ENCODE assay signal across 8 cellular contexts in genomic region chr14:81435578-81436295, GRCh38. TPM values are rescaled to one million over a fixed set of nuclear protein-coding genes. Genes with fewer than 3 reads are reported as not detected.
DNase-seq lines count a peak whose midpoint lies in the region; ATAC-seq and TF ChIP-seq lines count a peak whose summit lies in the region.

No MANE protein-coding gene starts in this region.

- peak overlapping the region; percentile 80 for H3K4me3 Mint-ChIP-seq in activated T-helper 17 cell treated with anti-CD3 and anti-CD28 coated beads, Interleukin-2, amount 50 U/mL, for 72 hours
- peak overlapping the region; percentile 75 to 94 (median 88) for H3K4me3 Mint-ChIP-seq in naive thymus-derived CD4-positive, alpha-beta T cell

- H3K9me3 Mint-ChIP-seq in activated T-helper 17 cell treated with anti-CD3 and anti-CD28 coated beads, Interleukin-2, amount 50 U/mL, for 72 hours: no peaks in the 10 kb centered on the region
- H3K9me3 Mint-ChIP-seq in naive thymus-derived CD4-positive, alpha-beta T cell: peaks cover 0 to 5% (median 0%) of the 10 kb centered on the region in 11 donors

- ATAC-seq in HG03025 (IDR thresholded peaks at IDR 0.05; ENCODE audit: low FRiP score, unreplicated experiment): peak; percentile 29
- peak; percentile 40 for ATAC-seq in activated T-helper 17 cell treated with anti-CD3 and anti-CD28 coated beads, Interleukin-2, amount 50 U/mL, for 72 hours (replicated peaks)
- ATAC-seq in naive thymus-derived CD4-positive, alpha-beta T cell: peak; percentile 49

- CTCF ChIA-PET in naive thymus-derived CD4-positive, alpha-beta T cell (lab: Charles Lee): no interaction called here

- H3K4me1 Mint-ChIP-seq in activated T-helper 17 cell treated with anti-CD3 and anti-CD28 coated beads, Interleukin-2, amount 50 U/mL, for 72 hours: peaks cover 12% of the 10 kb centered on the region
- H3K4me1 Mint-ChIP-seq in naive thymus-derived CD4-positive, alpha-beta T cell: peaks cover 6 to 16% (median 15%) of the 10 kb centered on the region in 7 donors

- POLR2A ChIA-PET in naive thymus-derived CD4-positive, alpha-beta T cell (lab: Charles Lee): no interaction called here

- H3K36me3 ChIP-seq in naive thymus-derived CD4-positive, alpha-beta T cell (ENCODE audit: control insufficient read depth in 2 of 3, insufficient read depth in 3 of 3, low read length in 3 of 3): no peaks in the 10 kb centered on the region
- no peaks in the 10 kb centered on the region for H3K36me3 ChIP-seq in vagina

- intact Hi-C loops in naive thymus-derived CD4-positive, alpha-beta T cell (cut with micrococcal nuclease): loop anchor here in 1 of 2 donors (1.0 kb wide), 1 partner anchor 265 kb away; no protein-coding TSS in a partner anchor
- intact Hi-C loops in vagina (cut with DNase I): no loop called here

- peaks cover 7% of the 10 kb centered on the region in 2 donors for H3K4me1 ChIP-seq in naive thymus-derived CD4-positive, alpha-beta T cell (ENCODE audit: control insufficient read depth in 2 of 2, insufficient read depth in 2 of 2, low read length in 2 of 2)
- peaks cover 6% of the 10 kb centered on the region for H3K4me1 ChIP-seq in vagina

- no peaks in the 10 kb centered on the region for H3K36me3 Mint-ChIP-seq in activated T-helper 17 cell treated with anti-CD3 and anti-CD28 coated beads, Interleukin-2, amount 50 U/mL, for 72 hours (ENCODE audit: low read depth)
- peaks cover 0 to 4% (median 0%) of the 10 kb centered on the region in 5 donors for H3K36me3 Mint-ChIP-seq in naive thymus-derived CD4-positive, alpha-beta T cell

- TF ChIP-seq CTCF in fibroblast of the aortic adventitia (IDR thresholded peaks at IDR 0.05; ENCODE audit: insufficient read depth, low read length) (no peak), vagina (IDR thresholded peaks at IDR 0.05) (no peak)

- peaks cover 7 to 23% of the 10 kb centered on the region in 2 donors for H3K27me3 ChIP-seq in naive thymus-derived CD4-positive, alpha-beta T cell (ENCODE audit: control insufficient read depth in 2 of 2, insufficient read depth in 2 of 2, low read length in 2 of 2)
- H3K27me3 ChIP-seq in vagina: no peaks in the 10 kb centered on the region

- peaks cover 66% of the 10 kb centered on the region for H3K27me3 Mint-ChIP-seq in activated T-helper 17 cell treated with anti-CD3 and anti-CD28 coated beads, Interleukin-2, amount 50 U/mL, for 72 hours
- H3K27me3 Mint-ChIP-seq in naive thymus-derived CD4-positive, alpha-beta T cell: peaks cover 68 to 77% (median 74%) of the 10 kb centered on the region in 5 donors

- TF ChIP-seq POLR2A in vagina (IDR thresholded peaks at IDR 0.05): no peak

- no peaks in the 10 kb centered on the region for H3K9me3 ChIP-seq in naive thymus-derived CD4-positive, alpha-beta T cell (ENCODE audit: control insufficient read depth in 2 of 3, low read length in 3 of 3)
- no peaks in the 10 kb centered on the region for H3K9me3 ChIP-seq in vagina

- peak; percentile 30 for DNase-seq in activated T-cell treated with anti-CD3 and anti-CD28 coated beads, Interleukin-2, amount 50 U/mL, for 1 hour
- DNase-seq in activated T-cell treated with anti-CD3 and anti-CD28 coated beads for 4 hours (no peak), NCI-H226 (peak; percentile 24), fibroblast of the aortic adventitia (ENCODE audit: low read depth) (peak; percentile 28), vagina (ENCODE audit: extremely low spot score in 2 of 2) (no peak)
- peak in 7 of 9 donors; percentile 12 to 38 (median 18) for DNase-seq in naive thymus-derived CD4-positive, alpha-beta T cell

- H3K27ac ChIP-seq in naive thymus-derived CD4-positive, alpha-beta T cell (ENCODE audit: low read depth, low read length): no peak overlapping the region
- H3K27ac ChIP-seq in vagina: peak overlapping the region; percentile 29

- H3K27ac Mint-ChIP-seq in activated T-helper 17 cell treated with anti-CD3 and anti-CD28 coated beads, Interleukin-2, amount 50 U/mL, for 72 hours: no peak overlapping the region
- no peak overlapping the region for H3K27ac Mint-ChIP-seq in naive thymus-derived CD4-positive, alpha-beta T cell

- H3K4me3 ChIP-seq in fibroblast of the aortic adventitia (ENCODE audit: low read depth, low read length): peak overlapping the region; percentile 50
- peak overlapping the region; percentile 57 for H3K4me3 ChIP-seq in naive thymus-derived CD4-positive, alpha-beta T cell (ENCODE audit: low read length)
- H3K4me3 ChIP-seq in vagina: peak overlapping the region; percentile 48 to 58

RNA-seq across cellular contexts. Expression of gene STON2, which starts 35.6 kb away (rescaled TPM):
- 1 to 10 TPM in 1 of 2 donors, under 1 TPM in 1; 0.64 to 1.5 TPM for total RNA-seq in activated T-helper 17 cell treated with anti-CD3 and anti-CD28 coated beads, Interleukin-2, amount 50 U/mL, for 72 hours
- total RNA-seq in fibroblast of the aortic adventitia (ENCODE audit: low replicate concordance) (3.3 and 4.5 TPM in 2 replicates), vagina (39.8 TPM)
- 1 to 10 TPM in 1 of 5 experiments, under 1 TPM in 2, not detected in 2; 0.19 to 3.4 (median 0.65) TPM for total RNA-seq in naive thymus-derived CD4-positive, alpha-beta T cell
- not detected for polyA plus RNA-seq in naive thymus-derived CD4-positive, alpha-beta T cell

Comparison
In these comparisons a context has a peak if more than half of its experiments do, and no peak if none do; other contexts are left out.
1. DNase-seq: peak in activated T-cell treated with anti-CD3 and anti-CD28 coated beads, Interleukin-2, amount 50 U/mL, for 1 hour (single experiment), NCI-H226 (single experiment), fibroblast of the aortic adventitia (single experiment) and naive thymus-derived CD4-positive, alpha-beta T cell (7 of 9); none in activated T-cell treated with anti-CD3 and anti-CD28 coated beads for 4 hours (single experiment) and vagina (0 of 2).
2. Peak in every context shown above with its lines, with median percentiles within 50 percentile points of each other: ATAC-seq and H3K4me3 ChIP-seq.